Comparison of ENCODE assay signal across 8 cellular contexts in the genomic region with DNA sequence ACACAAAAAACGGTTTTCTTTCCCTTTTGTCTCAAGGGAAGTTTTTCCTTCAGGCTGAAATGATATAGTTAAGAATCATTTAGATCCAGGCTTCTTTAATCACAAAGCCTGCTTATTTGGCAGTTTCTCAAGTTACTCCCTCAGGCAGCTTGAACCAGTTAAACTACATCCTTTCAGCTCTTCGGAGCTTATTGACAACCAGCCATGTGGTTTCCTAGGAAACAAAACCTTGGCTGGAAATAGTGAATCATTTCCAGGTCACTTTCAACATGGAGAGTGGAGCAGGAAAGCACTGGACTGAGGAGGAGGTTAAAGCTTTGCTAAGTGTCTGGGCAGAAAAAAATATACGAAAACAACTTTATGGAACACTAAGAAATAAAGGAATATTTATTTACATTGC. TPM values are rescaled to one million over a fixed set of nuclear protein-coding genes. Genes with fewer than 3 reads are reported as not detected.
A peak's percentile ranks its signal among the peaks of the same experiment; 100 is the strongest.
DNase-seq lines count a peak whose midpoint lies in the region; ATAC-seq and TF ChIP-seq lines count a peak whose summit lies in the region.

No MANE protein-coding gene starts in this region.

- H3K4me3 Mint-ChIP-seq in endothelial cell (ENCODE audit: unreplicated experiment) = peak overlapping the region; percentile 75

- ATAC-seq in HG03432 (IDR thresholded peaks at IDR 0.05; ENCODE audit: unreplicated experiment) = no peak

- H3K27me3 Mint-ChIP-seq in endothelial cell (ENCODE audit: unreplicated experiment) = peaks cover 2% of the 10 kb centered on the region

- H3K36me3 Mint-ChIP-seq in endothelial cell (ENCODE audit: low read depth, unreplicated experiment) = peaks cover 4% of the 10 kb centered on the region

- peak overlapping the region; percentile 97 for H3K27ac ChIP-seq in mesodermal cell (ENCODE audit: low read depth, low read length, severe bottlenecking)

- no peaks in the 10 kb centered on the region for H3K9me3 Mint-ChIP-seq in endothelial cell (ENCODE audit: unreplicated experiment)

- WGBS in mesodermal cell (ENCODE audit: insufficient coverage in 2 of 2), 2 experiments = 14% methylated on average over 1 of the region's 3 CpGs; no CpG with 5 or more reads in 1 of the 2 experiments

- peak overlapping the region; percentile 99 for H3K27ac Mint-ChIP-seq in endothelial cell (ENCODE audit: unreplicated experiment)

- H3K36me3 ChIP-seq in mesodermal cell (ENCODE audit: control insufficient read depth, insufficient read depth, low read length) = peaks cover 14% of the 10 kb centered on the region

- peaks cover 4% of the 10 kb centered on the region for H3K4me1 ChIP-seq in mesodermal cell (ENCODE audit: control insufficient read depth, insufficient read depth, low read length, poor library complexity, severe bottlenecking)

- peak; percentile 79 for DNase-seq in DMS153 treated with DMSO at 0.1 percent for 48 hours (lab: John Stamatoyannopoulos, UW; ENCODE audit: unreplicated experiment)
- peak; percentile 97 for DNase-seq in LNCaP clone FGC (ENCODE audit: low read depth)
- DNase-seq in SHP77 treated with DMSO at 0.1 percent for 48 hours (lab: John Stamatoyannopoulos, UW) = peak; percentile 35
- peak; percentile 49 for DNase-seq in endothelial cell (ENCODE audit: low spot score)
- peak; percentile 72 for DNase-seq in ureter (ENCODE audit: low spot score)
- no peak for DNase-seq in posterior cingulate gyrus

- no peaks in the 10 kb centered on the region for H3K9me3 ChIP-seq in mesodermal cell (ENCODE audit: control insufficient read depth, low read length)

- peaks cover 5% of the 10 kb centered on the region for H3K4me1 Mint-ChIP-seq in endothelial cell (ENCODE audit: unreplicated experiment)

- H3K4me3 ChIP-seq in LNCaP clone FGC (ENCODE audit: low read depth, low read length) (peak overlapping the region; percentile 47), mesodermal cell (ENCODE audit: extremely low read depth, insufficient read depth, low read length, poor library complexity, severe bottlenecking) (peak overlapping the region; percentile 1)

- intact Hi-C loops in posterior cingulate gyrus (cut with DNase I) = no loop called here

- TF ChIP-seq CTCF in LNCaP clone FGC (IDR thresholded peaks at IDR 0.05; ENCODE audit: control insufficient read depth, extremely low read depth, insufficient read depth) (no peak), endothelial cell (IDR thresholded peaks at IDR 0.05; ENCODE audit: unreplicated experiment) (no peak)

RNA-seq across cellular contexts. Expression of a gene that starts 23.0 kb away (rescaled TPM):
- total RNA-seq in endothelial cell (ENCODE audit: unreplicated experiment) (9.6 TPM), ureter (17.2 TPM)
- 9.4 TPM for polyA plus RNA-seq in mesodermal cell (2013, experiment 1 of 2)
- polyA plus RNA-seq in mesodermal cell (2013, experiment 2 of 2) = 11.7 TPM

RNA-seq across cellular contexts. Expression of a gene that starts 25.2 kb away (rescaled TPM):
- total RNA-seq in endothelial cell (ENCODE audit: unreplicated experiment) (13.3 TPM), ureter (14.0 TPM)
- polyA plus RNA-seq in mesodermal cell (2013, experiment 1 of 2) = 28.8 TPM
- polyA plus RNA-seq in mesodermal cell (2013, experiment 2 of 2) = 30.3 TPM

RNA-seq across cellular contexts. Expression of a gene that starts 25.8 kb away (rescaled TPM):
- total RNA-seq in endothelial cell (ENCODE audit: unreplicated experiment) = 74.8 TPM
- 183 TPM for polyA plus RNA-seq in mesodermal cell (2013, experiment 1 of 2)
- polyA plus RNA-seq in mesodermal cell (2013, experiment 2 of 2) = 198 TPM
- total RNA-seq in ureter = 80.8 TPM

RNA-seq across cellular contexts. Expression of a gene that starts 57.2 kb away (rescaled TPM):
- total RNA-seq in endothelial cell (ENCODE audit: unreplicated experiment) = 142 TPM
- polyA plus RNA-seq in mesodermal cell (2013, experiment 1 of 2) = 127 TPM
- 137 TPM for polyA plus RNA-seq in mesodermal cell (2013, experiment 2 of 2)
- 108 TPM for total RNA-seq in ureter

Comparison
In these comparisons a context has a peak if more than half of its experiments do, and no peak if none do; other contexts are left out.
1. DNase-seq: peak in DMS153 treated with DMSO at 0.1 percent for 48 hours (single experiment), LNCaP clone FGC (single experiment), SHP77 treated with DMSO at 0.1 percent for 48 hours (single experiment), endothelial cell (single experiment) and ureter (single experiment); none in posterior cingulate gyrus (0 of 10).